7 cellular contexts compared by ENCODE assay signal in the genomic region with DNA sequence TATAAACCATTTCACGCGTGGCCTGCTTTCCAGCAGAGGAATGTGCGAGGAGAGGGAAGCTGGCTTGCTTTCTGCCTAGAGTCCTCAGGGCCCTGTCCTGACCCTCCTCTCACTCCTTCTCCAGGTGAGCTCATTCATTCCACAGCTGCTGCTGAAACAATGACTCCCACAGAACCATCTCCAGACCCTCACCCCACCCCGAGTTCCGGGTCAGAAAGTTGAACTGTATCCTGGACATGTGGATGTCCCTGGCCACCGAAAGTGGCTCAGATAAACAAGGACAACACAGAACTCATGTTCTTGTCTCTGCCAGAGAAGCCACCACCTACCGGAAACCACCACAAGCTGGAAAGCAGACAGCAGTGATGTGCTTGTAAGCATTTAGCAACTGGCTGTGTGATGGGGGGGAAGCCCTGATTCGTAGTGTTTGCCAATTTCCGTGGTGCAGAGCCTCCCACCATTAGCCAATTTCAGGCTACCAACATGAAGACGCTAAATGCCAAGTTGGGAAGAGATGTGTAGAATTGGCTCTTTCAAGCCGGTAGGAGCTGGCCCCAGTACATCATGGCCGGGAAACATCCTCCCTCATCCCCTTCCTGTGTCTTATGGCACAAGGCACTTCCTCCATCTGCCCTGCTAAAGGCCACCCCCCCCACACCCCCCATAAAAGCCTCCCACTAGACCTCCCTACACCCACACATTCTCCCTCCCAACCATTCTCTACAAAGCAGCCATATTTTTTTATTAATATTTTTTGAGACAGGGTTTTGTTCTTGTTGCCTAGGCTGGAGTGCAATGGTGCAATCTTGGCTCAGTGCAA. TPM values are rescaled to one million over a fixed set of nuclear protein-coding genes. Genes with fewer than 3 reads are reported as not detected.
A peak's percentile ranks its signal among the peaks of the same experiment; 100 is the strongest.
DNase-seq lines count a peak whose midpoint lies in the region; ATAC-seq and TF ChIP-seq lines count a peak whose summit lies in the region.
"Had no signal": no experiment of that assay in that cellular context is flagged by ENCODE, and none has a peak within 500 bp of the region (broad histone marks: within the 10 kb centered on the region; RNA-seq: fewer than 3 reads in every experiment).

No MANE protein-coding gene starts in this region.

- H3K27ac ChIP-seq in MM.1S (ENCODE audit: low read length) (peak overlapping the region; percentile 62), mesendoderm (ENCODE audit: low read depth, low read length) (peak overlapping the region; percentile 52)

- 0 out of 2 replicates have a peak overlapping the region, but pooled peaks have one; percentile 7 for H3K4me3 ChIP-seq in MM.1S (ENCODE audit: low read length)
- no peak overlapping the region for H3K4me3 ChIP-seq in mesendoderm (ENCODE audit: low read length)

- no peaks in the 10 kb centered on the region for H3K79me1 ChIP-seq in mesendoderm (ENCODE audit: low read length)

- H2AK5ac ChIP-seq in mesendoderm (ENCODE audit: low read length): no peak overlapping the region

- peaks cover 32% of the 10 kb centered on the region for H3K4me1 ChIP-seq in MM.1S (ENCODE audit: low read length)
- H3K4me1 ChIP-seq in mesendoderm (ENCODE audit: control insufficient read depth, low read depth, low read length): peaks cover 6% of the 10 kb centered on the region

- H3K56ac ChIP-seq in mesendoderm (ENCODE audit: low read length): peak overlapping the region; percentile 19

- no peak overlapping the region for H2BK120ac ChIP-seq in mesendoderm (ENCODE audit: low read depth, low read length)

- H3K4ac ChIP-seq in mesendoderm (ENCODE audit: low read depth, low read length): no peak overlapping the region

- ATAC-seq in GM18870 (IDR thresholded peaks at IDR 0.05; ENCODE audit: unreplicated experiment): no peak

- H2BK5ac ChIP-seq in mesendoderm (ENCODE audit: low read length): no peak overlapping the region

- H3K79me2 ChIP-seq in MM.1S (ENCODE audit: low read length) (no peaks in the 10 kb centered on the region), mesendoderm (ENCODE audit: control insufficient read depth, insufficient read depth, low read length) (no peaks in the 10 kb centered on the region)

- H3K27me3 ChIP-seq in MM.1S (replicated peaks; ENCODE audit: insufficient read depth, low read length) (no peaks in the 10 kb centered on the region), mesendoderm (ENCODE audit: insufficient read depth, low read length, poor library complexity) (no peaks in the 10 kb centered on the region)

- no peaks in the 10 kb centered on the region for H3K36me3 ChIP-seq in MM.1S (replicated peaks; ENCODE audit: insufficient read depth, low read length)
- no peaks in the 10 kb centered on the region for H3K36me3 ChIP-seq in mesendoderm (ENCODE audit: control insufficient read depth, insufficient read depth, low read length)

- H3F3A ChIP-seq in MM.1S (ENCODE audit: insufficient read depth, low read length): peaks cover 21% of the 10 kb centered on the region

- H3K23ac ChIP-seq in mesendoderm (ENCODE audit: low read length): peak overlapping the region; percentile 89

- peak; percentile 76 for DNase-seq in MM.1S
- DNase-seq in activated CD8-positive, alpha-beta memory T cell treated with anti-CD3 and anti-CD28 coated beads, Interleukin-2, amount 50 U/mL, for 48 hours: peak; percentile 74
- peak; percentile 59 for DNase-seq in mesendoderm
- DNase-seq in A172 (ENCODE audit: low spot score): no peak
- no peak for DNase-seq in GM19238 (ENCODE audit: insufficient read length, low spot score)

- H2AFZ ChIP-seq in MM.1S (ENCODE audit: low read length): peak overlapping the region; percentile 86

- no peak overlapping the region for H4K5ac ChIP-seq in mesendoderm (ENCODE audit: low read length)

- H4K8ac ChIP-seq in mesendoderm (ENCODE audit: low read depth, low read length): no peak overlapping the region

- no peaks in the 10 kb centered on the region for H3K9me3 ChIP-seq in MM.1S (replicated peaks; ENCODE audit: insufficient read depth, low read length)

- H3K18ac ChIP-seq in mesendoderm (ENCODE audit: low read length): no peak overlapping the region

- H4K20me1 ChIP-seq in MM.1S (ENCODE audit: insufficient read depth, low read length): no peaks in the 10 kb centered on the region

- peak overlapping the region; percentile 58 for H3K4me2 ChIP-seq in MM.1S (ENCODE audit: low read depth, low read length)
- no peak overlapping the region for H3K4me2 ChIP-seq in mesendoderm (ENCODE audit: low read length)

- peak overlapping the region; percentile 12; the same call in 1 of the 2 replicates for H3K9ac ChIP-seq in MM.1S (ENCODE audit: low read length)
- H3K9ac ChIP-seq in mesendoderm (ENCODE audit: low read length): peak overlapping the region; percentile 28

- no peak overlapping the region for H2BK15ac ChIP-seq in mesendoderm (replicated peaks; ENCODE audit: low read depth)

- TF ChIP-seq CTCF in MM.1S (IDR thresholded peaks at IDR 0.05; ENCODE audit: low read length): no peak

- no peaks in the 10 kb centered on the region for H3K9me2 ChIP-seq in MM.1S (replicated peaks; ENCODE audit: insufficient read depth, low read length)

- WGBS in mesendoderm (ENCODE audit: extremely low coverage, insufficient coverage, low lambda C conversion rate): no CpG with 5 or more reads among the region's 12 CpGs

RNA-seq across cellular contexts. Expression of a gene that starts 5.0 kb away (rescaled TPM):
- 0.49 TPM for polyA plus RNA-seq in mesendoderm (2013, experiment 1 of 2)
- 0.46 TPM for polyA plus RNA-seq in mesendoderm (2013, experiment 2 of 2)
- total RNA-seq in A172 (2014; rRNA removed; shearing (Covaris generic)): 0.12 and 0.28 TPM in 2 replicates

RNA-seq across cellular contexts. Expression of a gene that starts 19.4 kb away (rescaled TPM):
- 77.3 TPM for polyA plus RNA-seq in mesendoderm (2013, experiment 1 of 2)
- polyA plus RNA-seq in mesendoderm (2013, experiment 2 of 2): 81.0 TPM
- total RNA-seq in A172 (2014; rRNA removed; shearing (Covaris generic)): 98.2 and 99.1 TPM in 2 replicates

RNA-seq across cellular contexts. Expression of a gene that starts 23.1 kb away (rescaled TPM):
- polyA plus RNA-seq in mesendoderm (2013, experiment 1 of 2): 20.4 TPM
- polyA plus RNA-seq in mesendoderm (2013, experiment 2 of 2): 18.8 TPM
- total RNA-seq in A172 (2014; rRNA removed; shearing (Covaris generic)): 25.0 and 25.8 TPM in 2 replicates

RNA-seq across cellular contexts. Expression of a gene that starts 24.3 kb away (rescaled TPM):
- 708 TPM for polyA plus RNA-seq in mesendoderm (2013, experiment 1 of 2)
- 707 TPM for polyA plus RNA-seq in mesendoderm (2013, experiment 2 of 2)
- 1,790 and 1,863 TPM in 2 replicates for total RNA-seq in A172 (2014; rRNA removed; shearing (Covaris generic))

RNA-seq across cellular contexts. Expression of a gene that starts 27.1 kb away (rescaled TPM):
- polyA plus RNA-seq in mesendoderm (2013, experiment 1 of 2): 0.21 TPM
- polyA plus RNA-seq in mesendoderm (2013, experiment 2 of 2): 0.32 TPM
- total RNA-seq in A172 (2014; rRNA removed; shearing (Covaris generic)): not detected in 2 replicates
- total RNA-seq: SK-MEL-5 had no signal

Comparison
In these comparisons a context has a peak if more than half of its experiments do, and no peak if none do; other contexts are left out.
1. DNase-seq: peak in MM.1S (single experiment), activated CD8-positive, alpha-beta memory T cell treated with anti-CD3 and anti-CD28 coated beads, Interleukin-2, amount 50 U/mL, for 48 hours (single experiment) and mesendoderm (single experiment); none in A172 (single experiment) and GM19238 (single experiment).